In the genomic region with DNA sequence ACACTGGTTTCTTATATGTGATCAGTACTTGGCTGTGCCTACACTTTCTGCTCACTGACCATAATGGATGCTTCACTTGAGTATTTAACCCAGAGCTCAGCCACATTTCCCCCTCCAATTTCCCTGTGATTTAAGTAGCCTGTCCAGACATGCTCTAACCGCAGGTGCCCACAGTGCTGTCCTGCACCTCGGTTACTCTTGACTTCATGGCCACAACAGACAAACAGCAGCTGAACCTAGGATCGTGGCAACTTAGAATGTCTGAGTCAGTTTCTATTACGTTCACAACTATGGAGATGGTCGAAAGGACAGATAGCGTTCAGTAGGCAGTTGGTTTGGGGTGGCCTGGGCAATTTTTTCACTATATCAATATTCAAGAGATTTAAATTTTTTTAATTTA, we compare ENCODE assay signal across 31 cellular contexts.
"Had no signal": no experiment of that assay in that cellular context is flagged by ENCODE, and none has a peak within 500 bp of the region (broad histone marks: within the 10 kb centered on the region; RNA-seq: fewer than 3 reads in every experiment).

No MANE protein-coding gene starts in this region.

- H3K4me3 ChIP-seq: adrenal gland, body of pancreas, SJSA1 had no signal

- H3K4me2 ChIP-seq: SK-N-SH had no signal

- H3K4me1 ChIP-seq: adrenal gland, body of pancreas had no signal

- H3K27ac ChIP-seq: adrenal gland, body of pancreas, SJSA1, VCaP had no signal

- DNase-seq: activated B cell treated with CpG ODN at 0.5 μM for 24 hours; activated CD4-positive, alpha-beta memory T cell treated with anti-CD3 and anti-CD28 coated beads for 36 hours; activated CD4-positive, alpha-beta T cell treated with anti-CD3 and anti-CD28 coated beads for 4 hours; activated CD4-positive, alpha-beta T cell treated with anti-CD3 and anti-CD28 coated beads, Interleukin-2, amount 50 U/mL, for 1 hour; activated CD4-positive, CD25-positive, alpha-beta regulatory T cell treated with anti-CD3 and anti-CD28 coated beads, Interleukin-2, amount 50 U/mL, for 72 hours; activated CD8-positive, alpha-beta memory T cell treated with anti-CD3 and anti-CD28 coated beads, Interleukin-2, amount 50 U/mL, for 4 hours; activated gamma-delta T cell treated with Interleukin-2 at 50 U/mL for 16 hours; activated naive CD4-positive, alpha-beta T cell treated with anti-CD3 and anti-CD28 coated beads for 36 hours; activated T-cell treated with anti-CD3 and anti-CD28 coated beads for 4 hours; activated T-cell treated with anti-CD3 and anti-CD28 coated beads, Interleukin-2, amount 50 U/mL, for 4 hours; adrenal gland; body of pancreas; central memory CD4-positive, alpha-beta T cell; Kasumi-1; KG1; MM.1S; MV-4-11; NCI-H1092; NCI-H1694; NCI-H1930; NCI-H345; NCI-H526; OCI-M1; SHP77; SK-N-SH; T-cell; T-helper 2 cell; T-helper 9 cell had no signal

- H3K9me3 ChIP-seq: adrenal gland, body of pancreas, SJSA1, SK-N-SH had no signal

- H3K27me3 ChIP-seq: adrenal gland, body of pancreas, SJSA1 had no signal

- H3K36me3 ChIP-seq: adrenal gland, SJSA1 had no signal

- H3K9ac ChIP-seq: SK-N-SH had no signal

- ATAC-seq: activated naive CD4-positive, alpha-beta T cell treated with anti-CD3 and anti-CD28 coated beads, Interleukin-2, amount 50 U/mL, for 72 hours; activated T-cell treated with anti-CD3 and anti-CD28 coated beads, Interleukin-2, amount 50 U/mL, for 4 hours; body of pancreas; T-cell had no signal
